ENCODE assay signal across 19 cellular contexts in genomic region chr9:136596630-136597031, GRCh38. TPM values are rescaled to one million over a fixed set of nuclear protein-coding genes. Genes with fewer than 3 reads are reported as not detected.
DNase-seq lines count a peak whose midpoint lies in the region; ATAC-seq, FAIRE-seq and TF ChIP-seq lines count a peak whose summit lies in the region.
"Had no signal": no experiment of that assay in that cellular context is flagged by ENCODE, and none has a peak within 500 bp of the region (broad histone marks: within the 10 kb centered on the region; RNA-seq: fewer than 3 reads in every experiment).

No MANE protein-coding gene starts in this region.

- no peak for TF ChIP-seq EP300 in A549 (IDR thresholded peaks at IDR 0.05)

- H3K9ac ChIP-seq in neural progenitor cell, result no peak overlapping the region
- H3K9ac ChIP-seq: SK-N-SH had no signal

- ATAC-seq in A549 (no peak), GM19035 (IDR thresholded peaks at IDR 0.05; ENCODE audit: unreplicated experiment) (no peak)
- ATAC-seq: activated CD4-positive, CD25-positive, alpha-beta regulatory T cell treated with anti-CD3 and anti-CD28 coated beads, Interleukin-2, amount 50 U/mL, for 24 hours; activated naive CD8-positive, alpha-beta T cell treated with anti-CD3 and anti-CD28 coated beads, Interleukin-2, amount 50 U/mL, for 24 hours; stimulated activated naive CD8-positive, alpha-beta T cell treated with anti-CD3 and anti-CD28 coated beads, Interleukin-15, amount 100 ng/mL, for 72 hours had no signal

- peak overlapping the region; percentile 44; the same call in 1 of the 3 replicates for H3K4me2 ChIP-seq in A549
- H3K4me2 ChIP-seq in neural progenitor cell, result peak overlapping the region; percentile 54
- H3K4me2 ChIP-seq: SK-N-SH had no signal

- CTCF ChIA-PET in A549 (lab: Yijun Ruan, JAX), result interaction anchor here (0.9 kb wide), 1 partner anchor 9 kb away, joined by 3 read pairs; no protein-coding TSS in a partner anchor
- CTCF ChIA-PET in RWPE1 (lab: Yijun Ruan, JAX), result interaction anchor here (1.1 kb wide), 1 partner anchor 75 kb away, joined by 4 read pairs; no protein-coding TSS in a partner anchor

- intact Hi-C loops in head of caudate nucleus (cut with DNase I), result no loop called here

- H3K9me3 Mint-ChIP-seq in neural progenitor cell (peaks cover 5% of the 10 kb centered on the region), immature natural killer cell (no peaks in the 10 kb centered on the region)
- H3K9me3 Mint-ChIP-seq: activated naive CD8-positive, alpha-beta T cell treated with anti-CD3 and anti-CD28 coated beads, Interleukin-2, amount 50 U/mL, for 24 hours; central memory CD8-positive, alpha-beta T cell had no signal

- TF ChIP-seq CTCF in A549 (IDR thresholded peaks at IDR 0.05) (no peak), RWPE1 (conservative IDR thresholded peaks at IDR 0.05; ENCODE audit: low read depth) (no peak), neural progenitor cell (IDR thresholded peaks at IDR 0.05) (no peak)

- no peaks in the 10 kb centered on the region for H3K79me2 ChIP-seq in neural progenitor cell (ENCODE audit: low read depth)

- no peaks in the 10 kb centered on the region for H3K27me3 ChIP-seq in neural progenitor cell
- H3K27me3 ChIP-seq: vagina had no signal

- FAIRE-seq in A549 (lab: Jason Lieb, UNC), result no peak

- TF ChIP-seq RAD21 in A549 (conservative IDR thresholded peaks at IDR 0.05 in 1 of 2, IDR thresholded peaks at IDR 0.05 in 1 of 2), result no peak

- peak overlapping the region; percentile 93 for H3K27ac Mint-ChIP-seq in neural progenitor cell
- no peak overlapping the region for H3K27ac Mint-ChIP-seq in immature natural killer cell
- H3K27ac Mint-ChIP-seq: activated naive CD8-positive, alpha-beta T cell treated with anti-CD3 and anti-CD28 coated beads, Interleukin-2, amount 50 U/mL, for 24 hours; stimulated activated naive CD8-positive, alpha-beta T cell treated with anti-CD3 and anti-CD28 coated beads, Interleukin-15, amount 100 ng/mL, for 72 hours had no signal

- DNase-seq in A549 (ENCODE audit: low read depth in 1 of 2, low spot score in 1 of 2) (no peak), RWPE1 (ENCODE audit: low spot score) (no peak), head of caudate nucleus (peak; percentile 45 to 90 (median 76)), neural progenitor cell (ENCODE audit: low spot score) (no peak), GF-D8 (lab: John Stamatoyannopoulos, UW) (no peak), immature natural killer cell (no peak), occipital lobe (lab: John Stamatoyannopoulos, UW) (no peak)
- DNase-seq: activated naive CD8-positive, alpha-beta T cell treated with anti-CD3 and anti-CD28 coated beads, Interleukin-2, amount 50 U/mL, for 24 hours; left ventricle myocardium inferior; MM.1S; NCI-H187 treated with DMSO at 0.1 percent for 48 hours; OCI-M1; SK-N-SH; stimulated activated naive CD8-positive, alpha-beta T cell treated with anti-CD3 and anti-CD28 coated beads, Interleukin-15, amount 100 ng/mL, for 72 hours; T1000 had no signal

- H3K9me3 ChIP-seq in A549 (no peaks in the 10 kb centered on the region), neural progenitor cell (ENCODE audit: low read depth) (no peaks in the 10 kb centered on the region)
- H3K9me3 ChIP-seq: left ventricle myocardium inferior, SK-N-SH, vagina had no signal

- H3K36me3 Mint-ChIP-seq in neural progenitor cell (peaks cover 4% of the 10 kb centered on the region), immature natural killer cell (no peaks in the 10 kb centered on the region)

- H3K36me3 ChIP-seq in neural progenitor cell, result no peaks in the 10 kb centered on the region
- H3K36me3 ChIP-seq: left ventricle myocardium inferior, vagina had no signal

- H3K4me1 Mint-ChIP-seq in neural progenitor cell, result peaks cover 28% of the 10 kb centered on the region
- H3K4me1 Mint-ChIP-seq in immature natural killer cell, result peaks cover 4 to 6% of the 10 kb centered on the region in 2 donors
- H3K4me1 Mint-ChIP-seq: activated naive CD8-positive, alpha-beta T cell treated with anti-CD3 and anti-CD28 coated beads, Interleukin-2, amount 50 U/mL, for 24 hours; central memory CD8-positive, alpha-beta T cell had no signal

- TF ChIP-seq POLR2A in A549 (IDR thresholded peaks at IDR 0.05; ENCODE audit: low read length), result no peak

- H3K27ac ChIP-seq in A549 (peak overlapping the region in 1 of 2 experiments; percentile 61; a peak in 3 of 6 replicates), RWPE1 (peak overlapping the region; percentile 73), neural progenitor cell (no peak overlapping the region)
- H3K27ac ChIP-seq: left ventricle myocardium inferior, vagina had no signal

- POLR2A ChIA-PET in A549 (lab: Yijun Ruan, JAX), result no interaction called here
- POLR2A ChIA-PET in RWPE1 (lab: Yijun Ruan, JAX; ENCODE audit: low non-redundant PET), result no interaction called here

- WGBS in A549 (ENCODE audit: missing lambda C conversion rate), result 87% methylated on average over 16 of the region's 16 CpGs

- H3K4me1 ChIP-seq in A549 (peaks cover 20% of the 10 kb centered on the region), neural progenitor cell (peaks cover 43% of the 10 kb centered on the region)

- no peak overlapping the region for H3K4me3 Mint-ChIP-seq in neural progenitor cell
- H3K4me3 Mint-ChIP-seq in immature natural killer cell, result no peak overlapping the region
- H3K4me3 Mint-ChIP-seq: activated naive CD8-positive, alpha-beta T cell treated with anti-CD3 and anti-CD28 coated beads, Interleukin-2, amount 50 U/mL, for 24 hours; central memory CD8-positive, alpha-beta T cell; stimulated activated naive CD8-positive, alpha-beta T cell treated with anti-CD3 and anti-CD28 coated beads, Interleukin-15, amount 100 ng/mL, for 72 hours had no signal

- peaks cover 17% of the 10 kb centered on the region for H3K27me3 Mint-ChIP-seq in neural progenitor cell (ENCODE audit: insufficient read depth, low read depth)
- H3K27me3 Mint-ChIP-seq in immature natural killer cell (ENCODE audit: low read depth in 3 of 3), result peaks cover 0 to 2% (median 0%) of the 10 kb centered on the region in 3 donors
- H3K27me3 Mint-ChIP-seq: central memory CD8-positive, alpha-beta T cell had no signal

- peaks cover 9% of the 10 kb centered on the region for H3F3A ChIP-seq in neural progenitor cell (ENCODE audit: low read depth)

- H2AFZ ChIP-seq in neural progenitor cell (replicated peaks), result no peak overlapping the region

- H3K4me3 ChIP-seq in A549 (no peak overlapping the region), neural progenitor cell (no peak overlapping the region)
- H3K4me3 ChIP-seq: left ventricle myocardium inferior, vagina had no signal

- no peaks in the 10 kb centered on the region for H4K20me1 ChIP-seq in neural progenitor cell (ENCODE audit: low read depth)

TF ChIP-seq in A549, 52 proteins besides CTCF, POLR2A, EP300 and RAD21:
- TF ChIP-seq CEBPB (IDR thresholded peaks at IDR 0.05) (no peak), JUNB (IDR thresholded peaks at IDR 0.05) (no peak), KDM1A (IDR thresholded peaks at IDR 0.05; ENCODE audit: low read depth) (no peak), HOXB13 (CRISPR knock-in tag; IDR thresholded peaks at IDR 0.05; ENCODE audit: low read depth) (no peak), MYC (IDR thresholded peaks at IDR 0.05; ENCODE audit: borderline replicate concordance, low read length) (no peak), EHF (CRISPR knock-in tag; IDR thresholded peaks at IDR 0.05) (no peak), HDAC2 (IDR thresholded peaks at IDR 0.05) (no peak), HOXB5 (CRISPR knock-in tag; IDR thresholded peaks at IDR 0.05) (no peak), RNF2 (IDR thresholded peaks at IDR 0.05; ENCODE audit: borderline replicate concordance, low read depth) (no peak), CBX8 (IDR thresholded peaks at IDR 0.05) (no peak), RCOR1 (IDR thresholded peaks at IDR 0.05; ENCODE audit: low read depth, low read length) (no peak), KDM5A (IDR thresholded peaks at IDR 0.05) (no peak), MAFK (IDR thresholded peaks at IDR 0.05; ENCODE audit: partially characterized antibody) (no peak), CBX2 (IDR thresholded peaks at IDR 0.05; ENCODE audit: borderline replicate concordance, low read depth) (no peak)
TF ChIP-seq in A549: peak in this region for 0.

RNA-seq across cellular contexts. Expression of gene NOTCH1, which starts 50.8 kb away (rescaled TPM):
- polyA plus RNA-seq in A549 (2011; rRNA removed), result 0.88 and 1.2 TPM in 2 replicates
- 2.6 and 3.9 TPM in 2 replicates for polyA plus RNA-seq in A549 (2012; cell fraction: cytosol; rRNA removed)
- polyA plus RNA-seq in A549 (2012; cell fraction: nucleus; rRNA removed), result 15.6 and 21.6 TPM in 2 replicates
- 4.6 to 6.4 TPM (median 5.7 TPM) in 3 replicates for polyA plus RNA-seq in A549 (2017; fragmentation: RNase III; extraction: RNeasy Plus Mini Kit Qiagen cat#74134 plus additional on column Dnase treatment)
- polyA minus RNA-seq in A549 (2011; rRNA and poly(A)+ RNA removed), result 1.7 and 2.4 TPM in 2 replicates
- 11.7 and 32.4 TPM in 2 replicates for total RNA-seq in neural progenitor cell (ENCODE audit: low replicate concordance)
- 10 to 100 TPM in 1 of 3 donors, 1 to 10 TPM in 1, under 1 TPM in 1; 0.98 to 22.8 (median 4.3) TPM for polyA plus RNA-seq in immature natural killer cell
- total RNA-seq in occipital lobe, result 22.9 TPM

Comparison
In these comparisons a context has a peak if more than half of its experiments do, and no peak if none do; other contexts are left out.
1. DNase-seq: peak in head of caudate nucleus (42 of 42); none in A549 (0 of 2), RWPE1 (single experiment), neural progenitor cell (single experiment), GF-D8 (single experiment), immature natural killer cell (0 of 3) and occipital lobe (single experiment).